Comparison of ENCODE assay signal across 25 cellular contexts in the genomic region with DNA sequence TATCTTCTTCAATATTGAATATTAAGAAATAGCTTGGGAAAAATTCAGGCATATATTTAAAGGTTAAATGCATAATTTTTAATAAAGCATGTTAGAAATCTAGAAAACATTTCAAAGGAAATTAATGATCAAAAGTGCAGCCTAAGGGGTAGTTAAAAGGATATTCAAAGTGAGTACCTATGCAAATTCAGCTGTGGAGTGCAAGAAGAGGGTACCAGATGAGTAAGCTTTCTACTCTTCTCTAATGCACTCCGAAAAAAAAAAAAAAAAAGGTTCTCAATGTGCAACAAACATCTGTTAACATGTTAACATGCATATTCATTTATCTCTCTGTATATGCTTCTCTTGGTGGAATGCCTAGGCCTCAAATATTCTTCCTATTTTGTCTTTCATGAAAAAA. TPM values are rescaled to one million over a fixed set of nuclear protein-coding genes. Genes with fewer than 3 reads are reported as not detected.
DNase-seq lines count a peak whose midpoint lies in the region; ATAC-seq lines count a peak whose summit lies in the region.
"Had no signal": no experiment of that assay in that cellular context is flagged by ENCODE, and none has a peak within 500 bp of the region (broad histone marks: within the 10 kb centered on the region; RNA-seq: fewer than 3 reads in every experiment).

No MANE protein-coding gene starts in this region.

- no peaks in the 10 kb centered on the region for H3K27me3 Mint-ChIP-seq in activated T-cell treated with anti-CD3 and anti-CD28 coated beads, Interleukin-2, amount 50 U/mL, for 72 hours (ENCODE audit: low read depth)
- H3K27me3 Mint-ChIP-seq: activated CD8-positive, alpha-beta T cell treated with anti-CD3 and anti-CD28 coated beads for 36 hours; CD8-positive, alpha-beta memory T cell; naive B cell; T-cell had no signal

- intact Hi-C loops in posterior cingulate gyrus (cut with DNase I), result no loop called here

- H3K9me3 ChIP-seq in skeletal muscle tissue (ENCODE audit: control insufficient read depth in 3 of 3, low read length in 3 of 3) (no peaks in the 10 kb centered on the region), HAP-1 (no peaks in the 10 kb centered on the region)
- H3K9me3 ChIP-seq: left lung, Peyer's patch had no signal

- H3K4me3 ChIP-seq in skeletal muscle tissue (ENCODE audit: low read length in 3 of 3) (no peak overlapping the region), HAP-1 (no peak overlapping the region)
- H3K4me3 ChIP-seq: adrenal gland, hepatocyte, left lung, Peyer's patch had no signal

- H3K9ac ChIP-seq in skeletal muscle tissue (ENCODE audit: low read depth in 1 of 3, low read length in 3 of 3), result no peak overlapping the region

- in situ Hi-C loops in HAP-1 (cut with MboI; ENCODE audit: low sequenced_read_pairs), result no loop called here

- no peak overlapping the region for H3K4me3 Mint-ChIP-seq in activated T-cell treated with anti-CD3 and anti-CD28 coated beads, Interleukin-2, amount 50 U/mL, for 72 hours
- H3K4me3 Mint-ChIP-seq: activated CD8-positive, alpha-beta T cell treated with anti-CD3 and anti-CD28 coated beads for 36 hours; CD8-positive, alpha-beta memory T cell; immature natural killer cell; naive B cell; T-cell had no signal

- H3K36me3 ChIP-seq in skeletal muscle tissue (ENCODE audit: control insufficient read depth in 3 of 3, insufficient read depth in 3 of 3, low read length in 3 of 3) (peaks cover 12 to 29% (median 24%) of the 10 kb centered on the region in 3 donors), HAP-1 (replicated peaks) (peaks cover 49% of the 10 kb centered on the region)

- no peaks in the 10 kb centered on the region for H3K9me3 Mint-ChIP-seq in activated T-cell treated with anti-CD3 and anti-CD28 coated beads, Interleukin-2, amount 50 U/mL, for 72 hours
- H3K9me3 Mint-ChIP-seq: activated CD8-positive, alpha-beta T cell treated with anti-CD3 and anti-CD28 coated beads for 36 hours; CD8-positive, alpha-beta memory T cell; immature natural killer cell; naive B cell; T-cell had no signal

- peak overlapping the region; percentile 72 for H3K27ac Mint-ChIP-seq in activated T-cell treated with anti-CD3 and anti-CD28 coated beads, Interleukin-2, amount 50 U/mL, for 72 hours
- H3K27ac Mint-ChIP-seq: activated CD8-positive, alpha-beta T cell treated with anti-CD3 and anti-CD28 coated beads for 36 hours had no signal

- ATAC-seq in activated T-cell treated with anti-CD3 and anti-CD28 coated beads, Interleukin-2, amount 50 U/mL, for 72 hours (replicated peaks in 1 of 2), result no peak
- peak; percentile 74 for ATAC-seq in GM21619 (IDR thresholded peaks at IDR 0.05; ENCODE audit: unreplicated experiment)
- ATAC-seq in HG03442 (IDR thresholded peaks at IDR 0.05; ENCODE audit: unreplicated experiment), result peak; percentile 77
- ATAC-seq: activated CD4-positive, CD25-positive, alpha-beta regulatory T cell treated with anti-CD3 and anti-CD28 coated beads, Interleukin-2, amount 50 U/mL, for 24 hours; activated CD8-positive, alpha-beta T cell treated with anti-CD3 and anti-CD28 coated beads for 36 hours; left lung; T-cell had no signal

- DNase-seq in activated T-cell treated with anti-CD3 and anti-CD28 coated beads, Interleukin-2, amount 50 U/mL, for 72 hours, result no peak
- no peak for DNase-seq in activated T-cell treated with anti-CD3 and anti-CD28 coated beads for 4 hours
- no peak for DNase-seq in posterior cingulate gyrus
- no peak for DNase-seq in HT-29 (ENCODE audit: low spot score)
- DNase-seq in HAP-1 (ENCODE audit: low spot score in 2 of 2), result no peak
- DNase-seq: activated CD8-positive, alpha-beta T cell treated with anti-CD3 and anti-CD28 coated beads for 36 hours; adrenal gland; brain microvascular endothelial cell; CD8-positive, alpha-beta memory T cell; effector CD8-positive, alpha-beta T cell; erythroblast; foreskin fibroblast; immature natural killer cell; KG1; left lung; naive B cell; NCI-H1436 treated with DMSO at 0.1 percent for 48 hours; Peyer's patch; T-cell; trophoblast cell had no signal

- H3K27ac ChIP-seq in skeletal muscle tissue (ENCODE audit: low read depth, low read length), result peak overlapping the region; percentile 97
- H3K27ac ChIP-seq: adrenal gland, brain microvascular endothelial cell, hepatocyte, left lung, Peyer's patch had no signal

- H3K4me1 Mint-ChIP-seq in activated T-cell treated with anti-CD3 and anti-CD28 coated beads, Interleukin-2, amount 50 U/mL, for 72 hours (ENCODE audit: low read depth), result peaks cover 7% of the 10 kb centered on the region

- H3K27me3 ChIP-seq in skeletal muscle tissue (ENCODE audit: control insufficient read depth in 3 of 3, insufficient read depth in 3 of 3, low read length in 3 of 3), result no peaks in the 10 kb centered on the region
- H3K27me3 ChIP-seq in HAP-1 (ENCODE audit: low read depth), result no peaks in the 10 kb centered on the region
- H3K27me3 ChIP-seq: adrenal gland, brain microvascular endothelial cell, hepatocyte, left lung, Peyer's patch had no signal

- H3K4me1 ChIP-seq in skeletal muscle tissue (ENCODE audit: control insufficient read depth in 3 of 3, insufficient read depth in 3 of 3, low read length in 3 of 3), result peaks cover 10 to 14% (median 12%) of the 10 kb centered on the region in 3 donors
- no peaks in the 10 kb centered on the region for H3K4me1 ChIP-seq in HAP-1
- H3K4me1 ChIP-seq: adrenal gland, left lung, Peyer's patch had no signal

- H3K36me3 Mint-ChIP-seq in activated T-cell treated with anti-CD3 and anti-CD28 coated beads, Interleukin-2, amount 50 U/mL, for 72 hours (ENCODE audit: insufficient read depth in 2 of 2), result peaks cover 1 to 21% of the 10 kb centered on the region in 2 donors

RNA-seq across cellular contexts. Expression of a gene that starts 32.0 kb away (rescaled TPM):
- 10 to 100 TPM; 27.2 to 37.2 TPM for total RNA-seq in activated T-cell treated with anti-CD3 and anti-CD28 coated beads, Interleukin-2, amount 50 U/mL, for 72 hours
- 30.8 TPM for total RNA-seq in skeletal muscle tissue
- 7.6 and 10.0 TPM in 2 replicates for total RNA-seq in HT-29 (2014; rRNA removed; shearing (Covaris generic))

RNA-seq across cellular contexts. Expression of a gene that starts 37.4 kb away (rescaled TPM):
- total RNA-seq in activated T-cell treated with anti-CD3 and anti-CD28 coated beads, Interleukin-2, amount 50 U/mL, for 72 hours, result 10 to 100 TPM; 24.0 to 24.6 TPM
- total RNA-seq in skeletal muscle tissue, result 15.1 TPM
- 9.2 and 9.4 TPM in 2 replicates for total RNA-seq in HT-29 (2014; rRNA removed; shearing (Covaris generic))

Comparison
In these comparisons a context has a peak if more than half of its experiments do, and no peak if none do; other contexts are left out.
1. ATAC-seq: peak in GM21619 (single experiment) and HG03442 (single experiment); none in activated T-cell treated with anti-CD3 and anti-CD28 coated beads, Interleukin-2, amount 50 U/mL, for 72 hours (0 of 2).